Comparison of ENCODE assay signal across 16 cellular contexts in the genomic region with DNA sequence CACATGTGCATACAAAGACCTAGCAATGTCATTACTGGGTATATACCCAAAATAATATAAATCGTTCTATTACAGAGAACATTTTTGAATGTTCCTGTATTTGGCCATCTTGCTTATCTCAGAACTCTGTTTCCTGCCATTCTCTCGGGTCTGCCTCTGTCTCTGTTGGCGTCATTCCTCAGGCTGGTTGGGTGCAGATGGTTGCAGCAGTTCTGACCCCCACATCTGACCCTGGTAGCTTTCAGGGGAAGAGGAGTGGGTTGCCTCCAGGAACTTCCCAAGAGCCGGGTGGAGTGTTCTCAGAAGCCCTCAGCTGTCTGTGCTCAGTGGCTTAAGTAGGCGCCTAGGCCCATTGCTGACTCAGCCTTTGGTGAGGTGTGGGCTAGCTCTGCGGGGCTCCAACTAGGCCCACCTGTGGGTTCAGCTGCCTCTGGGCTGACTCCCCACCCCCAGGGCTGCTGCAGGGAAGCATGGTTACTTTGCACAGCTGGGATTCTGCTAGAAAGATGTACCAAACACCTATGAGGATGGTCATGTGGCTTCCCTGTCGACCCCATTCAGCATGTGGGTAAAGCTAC.
"Had no signal": no experiment of that assay in that cellular context is flagged by ENCODE, and none has a peak within 500 bp of the region (broad histone marks: within the 10 kb centered on the region; RNA-seq: fewer than 3 reads in every experiment).

No MANE protein-coding gene starts in this region.

- H3K9me3 ChIP-seq: colonic mucosa, thyroid gland had no signal

- DNase-seq: activated CD4-positive, alpha-beta T cell treated with anti-CD3 and anti-CD28 coated beads for 1 hour; activated gamma-delta T cell treated with Interleukin-2 at 50 U/mL for 16 hours; activated T-cell treated with anti-CD3 and anti-CD28 coated beads, Interleukin-2, amount 50 U/mL, for 1 hour; colonic mucosa; endodermal cell; foreskin keratinocyte; hippocampal formation; left ventricle myocardium superior; naive B cell; posterior cingulate gyrus; stimulated activated CD4-positive, alpha-beta T cell treated with anti-CD3 and anti-CD28 coated beads, Interleukin-12 subunit alpha, Interleukin-12 subunit beta, amount 100 ng/mL, for 4 hours; stimulated activated CD4-positive, alpha-beta T cell treated with anti-CD3 and anti-CD28 coated beads, Interleukin-4, amount 100 ng/mL, for 4 hours; substantia nigra; thyroid gland; WERI-Rb-1 had no signal

- H3K27me3 ChIP-seq: breast epithelium, colonic mucosa, foreskin keratinocyte, thyroid gland had no signal

- ATAC-seq: foreskin keratinocyte, left ventricle myocardium superior had no signal

- H3K36me3 ChIP-seq: breast epithelium, colonic mucosa, thyroid gland had no signal

- H3K27ac ChIP-seq: breast epithelium, colonic mucosa, foreskin keratinocyte, thyroid gland, WERI-Rb-1 had no signal

- H3K4me1 ChIP-seq: breast epithelium, colonic mucosa, foreskin keratinocyte, thyroid gland had no signal

- H3K4me3 ChIP-seq: breast epithelium, colonic mucosa, thyroid gland had no signal
